Comparison of ENCODE assay signal across 16 cellular contexts in the genomic region with DNA sequence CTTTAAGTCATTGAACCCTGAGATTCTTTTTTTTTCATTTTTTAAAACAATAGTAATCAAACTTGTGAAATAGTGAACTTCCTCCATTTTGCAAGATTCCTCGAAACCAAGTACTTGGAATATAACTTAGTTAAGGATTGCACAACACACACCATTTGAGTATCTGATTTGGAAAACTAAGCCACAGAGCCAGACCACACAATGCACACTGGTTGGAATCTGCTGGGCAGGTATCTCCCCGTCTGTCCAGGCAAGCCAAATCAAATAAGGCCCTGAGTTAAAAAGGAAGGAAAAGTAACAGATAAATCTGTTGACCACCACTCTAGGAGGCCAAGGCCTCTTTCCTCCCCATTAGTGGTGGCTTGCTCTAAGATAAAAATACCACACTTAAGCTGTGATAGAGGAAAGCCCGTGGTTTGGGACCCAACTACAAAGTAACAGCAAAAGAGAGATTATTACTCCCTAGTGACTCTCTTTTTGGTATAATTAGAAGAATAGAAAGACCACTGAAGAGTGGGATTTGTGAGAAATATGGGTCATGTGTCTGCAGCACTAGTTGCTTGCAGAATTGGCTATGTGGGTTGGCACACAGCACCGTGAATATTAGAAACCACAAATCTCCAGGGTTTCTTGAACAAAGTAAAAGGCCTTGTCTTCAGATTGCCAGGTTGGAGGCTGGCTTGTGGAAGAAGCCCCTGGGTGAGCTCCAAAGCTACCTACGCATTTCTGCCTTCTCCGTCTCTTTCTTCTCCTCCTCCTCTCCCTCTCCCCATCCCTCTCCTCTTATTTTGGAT.
DNase-seq lines count a peak whose midpoint lies in the region; ATAC-seq and TF ChIP-seq lines count a peak whose summit lies in the region.
"Had no signal": no experiment of that assay in that cellular context is flagged by ENCODE, and none has a peak within 500 bp of the region (broad histone marks: within the 10 kb centered on the region; RNA-seq: fewer than 3 reads in every experiment).

No MANE protein-coding gene starts in this region.

- H3K27ac Mint-ChIP-seq in dendritic cell treated with granulocyte-macrophage colony-stimulating factor and Interleukin-4, amounts not matched to agents 40 ng/mL and 50 ng/mL, for 4 days: peak overlapping the region; percentile 83
- H3K27ac Mint-ChIP-seq: activated naive CD8-positive, alpha-beta T cell; progenitor cell of endocrine pancreas had no signal

- peaks cover 5% of the 10 kb centered on the region for H3K27me3 Mint-ChIP-seq in dendritic cell treated with granulocyte-macrophage colony-stimulating factor and Interleukin-4, amounts not matched to agents 40 ng/mL and 50 ng/mL, for 4 days
- H3K27me3 Mint-ChIP-seq: activated naive CD8-positive, alpha-beta T cell had no signal

- no peaks in the 10 kb centered on the region for H3K27me3 ChIP-seq in BLaER1 treated with 17β-estradiol and CSF1 and Interleukin-3, amounts not matched to agents 10 nM and 100 nM
- H3K27me3 ChIP-seq in right lobe of liver: no peaks in the 10 kb centered on the region
- no peaks in the 10 kb centered on the region for H3K27me3 ChIP-seq in ovary
- no peaks in the 10 kb centered on the region for H3K27me3 ChIP-seq in Peyer's patch
- H3K27me3 ChIP-seq: colonic mucosa, hepatocyte had no signal

- H3K36me3 Mint-ChIP-seq in dendritic cell treated with granulocyte-macrophage colony-stimulating factor and Interleukin-4, amounts not matched to agents 40 ng/mL and 50 ng/mL, for 4 days (ENCODE audit: low read depth): no peaks in the 10 kb centered on the region
- H3K36me3 Mint-ChIP-seq: activated naive CD8-positive, alpha-beta T cell had no signal

- no peaks in the 10 kb centered on the region for H3K9me3 ChIP-seq in BLaER1 treated with 17β-estradiol and CSF1 and Interleukin-3, amounts not matched to agents 10 nM and 100 nM (replicated peaks in 1 of 11)
- H3K9me3 ChIP-seq in right lobe of liver (no peaks in the 10 kb centered on the region), ovary (no peaks in the 10 kb centered on the region), Peyer's patch (no peaks in the 10 kb centered on the region)
- H3K9me3 ChIP-seq: colonic mucosa had no signal

- H4K20me1 ChIP-seq in BLaER1 treated with 17β-estradiol and CSF1 and Interleukin-3, amounts not matched to agents 10 nM and 100 nM: no peaks in the 10 kb centered on the region

- intact Hi-C loops in dendritic cell treated with granulocyte-macrophage colony-stimulating factor and Interleukin-4, amounts not matched to agents 40 ng/mL and 50 ng/mL, for 4 days (cut with micrococcal nuclease): no loop called here
- intact Hi-C loops in right lobe of liver (cut with DNase I): no loop called here
- intact Hi-C loops in ovary (cut with DNase I): no loop called here

- DNase-seq in NCI-H226 (peak; percentile 28), right lobe of liver (peak in 1 of 3 donors; percentile 58), ovary (no peak), cerebellar cortex (ENCODE audit: low spot score) (no peak), ecto neural progenitor cell (ENCODE audit: low spot score) (no peak), Peyer's patch (no peak)
- DNase-seq: activated CD4-positive, alpha-beta T cell treated with anti-CD3 and anti-CD28 coated beads for 48 hours; colonic mucosa; NCI-H1436; SHP77 treated with DMSO at 0.1 percent for 48 hours had no signal

- no peak overlapping the region for H3K4me3 ChIP-seq in BLaER1 treated with 17β-estradiol and CSF1 and Interleukin-3, amounts not matched to agents 10 nM and 100 nM
- H3K4me3 ChIP-seq in right lobe of liver (no peak overlapping the region), ovary (no peak overlapping the region), Peyer's patch (no peak overlapping the region)
- H3K4me3 ChIP-seq: colonic mucosa, hepatocyte had no signal

- H3K4me2 ChIP-seq in BLaER1 treated with 17β-estradiol and CSF1 and Interleukin-3, amounts not matched to agents 10 nM and 100 nM: peak overlapping the region; percentile 51 to 77 (median 56)
- H3K4me2 ChIP-seq: hepatocyte had no signal

- peaks cover 29% of the 10 kb centered on the region for H3K4me1 Mint-ChIP-seq in dendritic cell treated with granulocyte-macrophage colony-stimulating factor and Interleukin-4, amounts not matched to agents 40 ng/mL and 50 ng/mL, for 4 days (ENCODE audit: low read depth)

- H3K4me1 ChIP-seq in BLaER1 treated with 17β-estradiol and CSF1 and Interleukin-3, amounts not matched to agents 10 nM and 100 nM: peaks cover 18 to 38% (median 25%) of the 10 kb centered on the region in 10 experiments
- H3K4me1 ChIP-seq in right lobe of liver (peaks cover 0 to 28% (median 3%) of the 10 kb centered on the region in 4 donors), ovary (ENCODE audit: insufficient read depth) (peaks cover 5% of the 10 kb centered on the region), Peyer's patch (no peaks in the 10 kb centered on the region)
- H3K4me1 ChIP-seq: colonic mucosa had no signal

- ATAC-seq in right lobe of liver: peak; percentile 70 to 89 (median 85)

- H3K9me3 Mint-ChIP-seq in dendritic cell treated with granulocyte-macrophage colony-stimulating factor and Interleukin-4, amounts not matched to agents 40 ng/mL and 50 ng/mL, for 4 days: no peaks in the 10 kb centered on the region

- H3K9ac ChIP-seq in BLaER1 treated with 17β-estradiol and CSF1 and Interleukin-3, amounts not matched to agents 10 nM and 100 nM: no peak overlapping the region

- TF ChIP-seq CTCF in right lobe of liver (IDR thresholded peaks at IDR 0.05): no peak
- TF ChIP-seq CTCF in ovary (IDR thresholded peaks at IDR 0.05): no peak
- no peak for TF ChIP-seq CTCF in Peyer's patch (IDR thresholded peaks at IDR 0.05)

- H3K27ac ChIP-seq in BLaER1 treated with 17β-estradiol and CSF1 and Interleukin-3, amounts not matched to agents 10 nM and 100 nM: no peak overlapping the region; a peak in 1 of 22 replicates
- H3K27ac ChIP-seq in right lobe of liver (peak overlapping the region in 2 of 3 donors; percentile 22), ovary (no peak overlapping the region), Peyer's patch (no peak overlapping the region)
- H3K27ac ChIP-seq: colonic mucosa, epithelial cell of prostate, hepatocyte had no signal

- H3K36me3 ChIP-seq in BLaER1 treated with 17β-estradiol and CSF1 and Interleukin-3, amounts not matched to agents 10 nM and 100 nM: no peaks in the 10 kb centered on the region
- H3K36me3 ChIP-seq in right lobe of liver: no peaks in the 10 kb centered on the region
- H3K36me3 ChIP-seq in ovary: no peaks in the 10 kb centered on the region
- H3K36me3 ChIP-seq in Peyer's patch: no peaks in the 10 kb centered on the region
- H3K36me3 ChIP-seq: colonic mucosa had no signal

- no peak for TF ChIP-seq POLR2A in right lobe of liver (IDR thresholded peaks at IDR 0.05)
- TF ChIP-seq POLR2A in ovary (IDR thresholded peaks at IDR 0.05): no peak
- TF ChIP-seq POLR2A in Peyer's patch (IDR thresholded peaks at IDR 0.05): no peak

- H3K4me3 Mint-ChIP-seq in dendritic cell treated with granulocyte-macrophage colony-stimulating factor and Interleukin-4, amounts not matched to agents 40 ng/mL and 50 ng/mL, for 4 days: no peak overlapping the region
- H3K4me3 Mint-ChIP-seq: activated naive CD8-positive, alpha-beta T cell had no signal

- no peak for TF ChIP-seq EP300 in ovary (IDR thresholded peaks at IDR 0.05)

- WGBS in right lobe of liver (ENCODE audit: insufficient coverage, low coverage, low lambda C conversion rate, missing lambda C conversion rate): 52% methylated on average over 5 of the region's 6 CpGs
- whole genome bisulfite sequencing in ovary, 3 donors: 74 to 82% (median 76%) methylated on average over 6 of the region's 6 CpGs

Comparison
In these comparisons a context has a peak if more than half of its experiments do, and no peak if none do; other contexts are left out.
1. H3K27ac ChIP-seq: peak in right lobe of liver (2 of 3); none in BLaER1 treated with 17β-estradiol and CSF1 and Interleukin-3, amounts not matched to agents 10 nM and 100 nM (0 of 11), ovary (0 of 2) and Peyer's patch (0 of 4).